In the genomic region with DNA sequence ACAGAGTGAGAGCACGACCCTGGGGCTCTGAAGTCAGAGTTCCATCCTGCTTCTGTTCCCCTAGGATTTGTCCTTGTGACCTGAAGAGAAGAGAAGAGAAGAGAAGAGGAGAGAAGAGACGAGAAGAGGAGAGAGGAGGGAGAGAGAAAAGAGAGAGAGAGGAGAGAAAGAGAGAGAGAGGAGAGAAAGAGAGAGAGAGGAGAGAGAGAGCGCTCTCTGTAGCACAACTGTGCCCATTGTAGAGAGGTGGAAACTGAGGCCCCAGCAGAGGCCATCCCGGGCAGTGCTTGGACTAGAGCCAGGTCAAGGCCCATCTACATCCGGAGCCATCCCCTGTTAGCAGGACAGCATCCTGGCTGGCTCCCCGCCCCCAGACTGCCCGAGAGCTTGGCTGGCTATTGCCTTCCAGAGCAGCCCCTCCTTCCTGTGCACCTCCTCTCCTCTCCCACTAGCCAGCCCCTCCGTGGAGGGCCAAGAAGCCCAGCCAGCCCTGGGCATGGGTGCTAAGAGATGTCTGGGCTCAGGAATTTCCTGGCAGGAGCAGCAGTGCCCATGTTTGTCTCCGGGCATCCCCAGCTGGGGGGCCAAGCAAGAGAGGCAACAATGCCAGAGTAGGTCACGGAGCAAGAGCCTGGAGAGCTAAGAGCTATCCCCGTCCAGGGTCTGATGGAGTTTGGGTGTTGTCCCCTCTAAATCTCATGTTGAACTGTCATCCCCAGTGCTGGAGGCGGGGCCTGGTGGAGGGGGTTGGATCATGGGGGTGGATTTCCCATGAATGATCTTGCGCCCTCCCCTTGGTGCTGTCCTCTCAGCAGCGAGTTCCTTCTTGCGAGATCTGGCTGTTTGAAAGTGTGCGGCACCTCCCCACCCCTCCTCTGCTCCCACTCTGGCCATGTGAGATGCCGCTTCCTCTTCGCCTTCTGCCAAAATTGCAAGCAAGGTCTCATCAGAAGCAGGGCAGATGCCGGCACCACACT, we compare ENCODE assay signal across 9 cellular contexts. TPM values are rescaled to one million over a fixed set of nuclear protein-coding genes. Genes with fewer than 3 reads are reported as not detected.
DNase-seq lines count a peak whose midpoint lies in the region; ATAC-seq and TF ChIP-seq lines count a peak whose summit lies in the region.
"Had no signal": no experiment of that assay in that cellular context is flagged by ENCODE, and none has a peak within 500 bp of the region (broad histone marks: within the 10 kb centered on the region; RNA-seq: fewer than 3 reads in every experiment).

No MANE protein-coding gene starts in this region.

- no peaks in the 10 kb centered on the region for H3K36me3 ChIP-seq in right atrium auricular region
- no peaks in the 10 kb centered on the region for H3K36me3 ChIP-seq in right lobe of liver

- no peaks in the 10 kb centered on the region for H3K4me1 ChIP-seq in right atrium auricular region
- no peaks in the 10 kb centered on the region for H3K4me1 ChIP-seq in right lobe of liver

- ATAC-seq in Right ventricle myocardium superior (ENCODE audit: poor library complexity) (peak; percentile 52), HG02981 (IDR thresholded peaks at IDR 0.05; ENCODE audit: unreplicated experiment) (peak; percentile 70), right lobe of liver (peak; percentile 30 to 55 (median 40))

- H3K9me3 ChIP-seq in right atrium auricular region (no peaks in the 10 kb centered on the region), right lobe of liver (no peaks in the 10 kb centered on the region)

- 69% methylated on average over 7 of the region's 19 CpGs for WGBS in right lobe of liver (ENCODE audit: insufficient coverage, low coverage, low lambda C conversion rate, missing lambda C conversion rate)

- no peak for TF ChIP-seq POLR2A in right lobe of liver (IDR thresholded peaks at IDR 0.05)

- no peak overlapping the region for H3K27ac ChIP-seq in right atrium auricular region
- no peak overlapping the region for H3K27ac ChIP-seq in right lobe of liver
- H3K27ac ChIP-seq: C4-2B had no signal

- intact Hi-C loops in Right ventricle myocardium superior (cut with DNase I): no loop called here
- intact Hi-C loops in right lobe of liver (cut with DNase I): no loop called here

- no peak for TF ChIP-seq CTCF in right atrium auricular region (IDR thresholded peaks at IDR 0.05)
- TF ChIP-seq CTCF in right lobe of liver (IDR thresholded peaks at IDR 0.05): no peak

- DNase-seq in Right ventricle myocardium superior: peak; percentile 58
- no peak for DNase-seq in right atrium auricular region (ENCODE audit: low spot score)
- peak; percentile 71 to 76 for DNase-seq in activated CD4-positive, alpha-beta T cell treated with anti-CD3 and anti-CD28 coated beads, Interleukin-2, amount 50 U/mL, for 48 hours
- no peak for DNase-seq in right lobe of liver
- no peak for DNase-seq in SKM-1 (lab: John Stamatoyannopoulos, UW; ENCODE audit: unreplicated experiment)
- DNase-seq in DMS79 (lab: John Stamatoyannopoulos, UW): no peak
- DNase-seq in NCI-H2029 treated with DMSO at 0.1 percent for 48 hours (lab: John Stamatoyannopoulos, UW): no peak

- H3K4me3 ChIP-seq in right atrium auricular region (no peak overlapping the region), right lobe of liver (no peak overlapping the region)

- H3K27me3 ChIP-seq in right atrium auricular region (no peaks in the 10 kb centered on the region), right lobe of liver (no peaks in the 10 kb centered on the region)

RNA-seq across cellular contexts. Expression of a gene that starts 18.2 kb away (rescaled TPM):
- total RNA-seq in Right ventricle myocardium superior (not detected), right atrium auricular region (not detected), right lobe of liver (under 1 TPM in 3 of 6 experiments, not detected in 3; 0.06 to 0.12 (median 0.07) TPM)

RNA-seq across cellular contexts. Expression of a gene that starts 52.7 kb away (rescaled TPM):
- total RNA-seq in Right ventricle myocardium superior (not detected), right atrium auricular region (not detected), right lobe of liver (not detected)

Comparison
In these comparisons a context has a peak if more than half of its experiments do, and no peak if none do; other contexts are left out.
1. DNase-seq: peak in Right ventricle myocardium superior (single experiment) and activated CD4-positive, alpha-beta T cell treated with anti-CD3 and anti-CD28 coated beads, Interleukin-2, amount 50 U/mL, for 48 hours (2 of 2); none in right atrium auricular region (single experiment), right lobe of liver (0 of 3), SKM-1 (single experiment), DMS79 (single experiment) and NCI-H2029 treated with DMSO at 0.1 percent for 48 hours (single experiment).
2. Peak in every context shown above with its lines, with median percentiles within 50 percentile points of each other: ATAC-seq.